ENCODE assay signal across 1 cellular context in genomic region chr9:100598641-100599145, GRCh38.
TF ChIP-seq lines count a peak whose summit lies in the region.

No MANE protein-coding gene starts in this region.

TF ChIP-seq in K562, 482 proteins besides CTCF, POLR2A, EP300 and RAD21 (continued from another document):
- TF ChIP-seq ARID3B (CRISPR knock-in tag; IDR thresholded peaks at IDR 0.05; ENCODE audit: borderline replicate concordance) (no peak), ZBTB2 (IDR thresholded peaks at IDR 0.05) (peak; percentile 92), SREBF1 (IDR thresholded peaks at IDR 0.05; ENCODE audit: borderline replicate concordance, low read depth, low read length) (no peak), E2F6 (IDR thresholded peaks at IDR 0.05; ENCODE audit: borderline replicate concordance in 1 of 2, extremely low read depth in 1 of 2, insufficient read depth in 1 of 2, insufficient read length in 1 of 2, low read depth in 1 of 2, low read length in 1 of 2, poor library complexity in 1 of 2, severe bottlenecking in 1 of 2) (peak in 1 of 2 experiments; percentile 60)
